1 cellular context compared by ENCODE assay signal in genomic region chr22:50528682-50529415, GRCh38.
A peak's percentile ranks its signal among the peaks of the same experiment; 100 is the strongest.
TF ChIP-seq lines count a peak whose summit lies in the region.

No MANE protein-coding gene starts in this region.

TF ChIP-seq in WTC11, 78 proteins besides CTCF, POLR2A, EP300 and RAD21 (continued from another document):
- TF ChIP-seq, protein P1, sequence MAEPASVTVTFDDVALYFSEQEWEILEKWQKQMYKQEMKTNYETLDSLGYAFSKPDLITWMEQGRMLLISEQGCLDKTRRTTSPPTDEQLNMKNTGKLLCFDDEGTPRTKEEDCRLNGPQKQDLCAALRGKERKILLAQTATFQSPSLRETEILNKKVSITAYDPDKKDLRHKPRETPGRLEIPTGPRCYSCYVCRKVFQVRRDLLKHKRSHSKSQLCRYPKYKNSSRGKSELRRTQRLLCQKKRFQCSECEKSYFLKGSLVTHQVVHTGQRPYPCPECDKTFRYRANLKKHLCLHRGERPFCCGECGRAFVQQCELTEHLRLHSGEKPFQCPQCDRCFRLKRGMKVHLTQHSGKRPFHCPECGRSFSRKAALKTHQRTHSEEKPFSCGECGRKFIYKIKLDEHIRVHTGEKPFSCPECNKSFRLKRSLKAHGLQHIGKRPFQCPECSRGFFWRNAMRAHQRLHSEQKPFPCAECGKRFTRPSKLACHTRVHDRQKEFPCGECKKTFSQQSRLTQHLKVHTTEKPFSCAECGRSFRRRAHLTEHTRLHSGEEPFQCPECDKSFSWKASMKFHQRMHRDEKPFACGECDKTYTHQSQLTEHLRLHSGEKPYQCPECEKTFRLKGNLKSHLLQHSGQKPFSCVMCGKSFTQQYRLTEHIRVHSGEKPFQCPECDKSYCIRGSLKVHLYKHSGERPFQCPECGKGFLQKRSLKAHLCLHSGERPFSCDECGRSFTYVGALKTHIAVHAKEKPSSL (CRISPR knock-in tag; conservative IDR thresholded peaks at IDR 0.05): no peak
- TF ChIP-seq MAX (CRISPR knock-in tag; IDR thresholded peaks at IDR 0.05): 0 out of 2 replicates have a peak, but pooled peaks have one; percentile 37
- 0 out of 2 replicates have a peak, but pooled peaks have one; percentile 47 for TF ChIP-seq NR2C2 (CRISPR knock-in tag; IDR thresholded peaks at IDR 0.05)
- TF ChIP-seq, protein P2, sequence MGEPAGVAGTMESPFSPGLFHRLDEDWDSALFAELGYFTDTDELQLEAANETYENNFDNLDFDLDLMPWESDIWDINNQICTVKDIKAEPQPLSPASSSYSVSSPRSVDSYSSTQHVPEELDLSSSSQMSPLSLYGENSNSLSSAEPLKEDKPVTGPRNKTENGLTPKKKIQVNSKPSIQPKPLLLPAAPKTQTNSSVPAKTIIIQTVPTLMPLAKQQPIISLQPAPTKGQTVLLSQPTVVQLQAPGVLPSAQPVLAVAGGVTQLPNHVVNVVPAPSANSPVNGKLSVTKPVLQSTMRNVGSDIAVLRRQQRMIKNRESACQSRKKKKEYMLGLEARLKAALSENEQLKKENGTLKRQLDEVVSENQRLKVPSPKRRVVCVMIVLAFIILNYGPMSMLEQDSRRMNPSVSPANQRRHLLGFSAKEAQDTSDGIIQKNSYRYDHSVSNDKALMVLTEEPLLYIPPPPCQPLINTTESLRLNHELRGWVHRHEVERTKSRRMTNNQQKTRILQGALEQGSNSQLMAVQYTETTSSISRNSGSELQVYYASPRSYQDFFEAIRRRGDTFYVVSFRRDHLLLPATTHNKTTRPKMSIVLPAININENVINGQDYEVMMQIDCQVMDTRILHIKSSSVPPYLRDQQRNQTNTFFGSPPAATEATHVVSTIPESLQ (CRISPR knock-in tag; IDR thresholded peaks at IDR 0.05): no peak
- 0 out of 2 replicates have a peak, but pooled peaks have one; percentile 10 for TF ChIP-seq EMX1 (CRISPR knock-in tag; IDR thresholded peaks at IDR 0.05)
- TF ChIP-seq, protein P3, sequence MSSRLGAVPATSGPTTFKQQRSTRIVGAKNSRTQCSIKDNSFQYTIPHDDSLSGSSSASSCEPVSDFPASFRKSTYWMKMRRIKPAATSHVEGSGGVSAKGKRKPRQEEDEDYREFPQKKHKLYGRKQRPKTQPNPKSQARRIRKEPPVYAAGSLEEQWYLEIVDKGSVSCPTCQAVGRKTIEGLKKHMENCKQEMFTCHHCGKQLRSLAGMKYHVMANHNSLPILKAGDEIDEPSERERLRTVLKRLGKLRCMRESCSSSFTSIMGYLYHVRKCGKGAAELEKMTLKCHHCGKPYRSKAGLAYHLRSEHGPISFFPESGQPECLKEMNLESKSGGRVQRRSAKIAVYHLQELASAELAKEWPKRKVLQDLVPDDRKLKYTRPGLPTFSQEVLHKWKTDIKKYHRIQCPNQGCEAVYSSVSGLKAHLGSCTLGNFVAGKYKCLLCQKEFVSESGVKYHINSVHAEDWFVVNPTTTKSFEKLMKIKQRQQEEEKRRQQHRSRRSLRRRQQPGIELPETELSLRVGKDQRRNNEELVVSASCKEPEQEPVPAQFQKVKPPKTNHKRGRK (CRISPR knock-in tag; IDR thresholded peaks at IDR 0.05; ENCODE audit: borderline replicate concordance): no peak
